Comparison of ENCODE assay signal across 1 cellular context in the genomic region with DNA sequence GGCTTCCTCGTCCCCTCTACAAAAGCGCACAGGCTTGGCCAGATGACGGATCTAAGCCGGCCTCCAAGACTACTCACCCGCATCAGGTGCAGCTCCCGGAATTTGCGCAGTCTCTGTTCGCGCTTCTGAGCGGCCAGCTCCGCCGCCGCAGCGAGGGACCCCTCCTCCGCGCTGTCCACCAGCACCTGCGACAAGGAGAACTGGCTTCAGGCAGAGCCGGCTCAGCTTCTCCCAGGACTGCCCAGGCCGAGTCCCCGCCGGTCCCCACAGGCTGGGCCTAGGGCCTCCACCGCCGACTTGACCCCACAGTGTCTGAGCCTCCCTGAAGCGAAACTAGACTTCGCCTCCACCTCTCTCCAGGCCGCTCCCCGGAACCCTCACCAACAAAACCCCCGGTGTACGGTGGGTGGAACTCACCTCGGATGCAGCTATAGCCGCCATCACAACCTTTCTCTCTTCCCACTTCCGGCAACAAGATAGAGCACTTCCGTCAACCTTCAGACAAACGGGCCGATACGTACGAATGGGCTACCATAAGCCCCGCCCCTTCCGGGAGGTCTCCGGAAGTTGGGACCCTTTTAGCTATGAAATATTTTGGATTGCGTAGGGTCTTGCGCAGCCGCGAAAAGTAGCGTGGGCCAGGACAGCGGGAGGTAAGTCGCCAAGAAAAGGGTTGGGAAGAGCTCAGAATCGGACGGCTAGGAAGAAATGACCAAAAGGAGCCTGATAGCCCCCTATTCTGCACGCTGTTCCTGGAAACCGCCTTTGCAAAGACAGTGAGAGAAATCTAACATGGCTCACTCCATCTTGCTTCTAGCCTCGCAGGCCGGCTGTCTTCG.
TF ChIP-seq lines count a peak whose summit lies in the region.

A gene (minus strand): TSS at position 476 of the 839 bp plus-strand sequence. CDS start 35 bp downstream, at position 441.

TF ChIP-seq in endothelial cell of umbilical vein, 7 proteins besides CTCF, POLR2A, EP300 and RAD21 (continued from another document):
- TF ChIP-seq POLR2AphosphoS5 (IDR thresholded peaks at IDR 0.05; ENCODE audit: insufficient read depth, low read depth, low read length), result peak; percentile 62
- no peak for TF ChIP-seq JUN (IDR thresholded peaks at IDR 0.05; ENCODE audit: borderline replicate concordance, insufficient read depth, insufficient read length, low read depth)
- no peak for TF ChIP-seq EZH2 (IDR thresholded peaks at IDR 0.05; ENCODE audit: borderline replicate concordance, low read depth, low read length, severe bottlenecking)
TF ChIP-seq in endothelial cell of umbilical vein: peak in this region for 1.
